ENCODE assay signal across 1 cellular context in the genomic region with DNA sequence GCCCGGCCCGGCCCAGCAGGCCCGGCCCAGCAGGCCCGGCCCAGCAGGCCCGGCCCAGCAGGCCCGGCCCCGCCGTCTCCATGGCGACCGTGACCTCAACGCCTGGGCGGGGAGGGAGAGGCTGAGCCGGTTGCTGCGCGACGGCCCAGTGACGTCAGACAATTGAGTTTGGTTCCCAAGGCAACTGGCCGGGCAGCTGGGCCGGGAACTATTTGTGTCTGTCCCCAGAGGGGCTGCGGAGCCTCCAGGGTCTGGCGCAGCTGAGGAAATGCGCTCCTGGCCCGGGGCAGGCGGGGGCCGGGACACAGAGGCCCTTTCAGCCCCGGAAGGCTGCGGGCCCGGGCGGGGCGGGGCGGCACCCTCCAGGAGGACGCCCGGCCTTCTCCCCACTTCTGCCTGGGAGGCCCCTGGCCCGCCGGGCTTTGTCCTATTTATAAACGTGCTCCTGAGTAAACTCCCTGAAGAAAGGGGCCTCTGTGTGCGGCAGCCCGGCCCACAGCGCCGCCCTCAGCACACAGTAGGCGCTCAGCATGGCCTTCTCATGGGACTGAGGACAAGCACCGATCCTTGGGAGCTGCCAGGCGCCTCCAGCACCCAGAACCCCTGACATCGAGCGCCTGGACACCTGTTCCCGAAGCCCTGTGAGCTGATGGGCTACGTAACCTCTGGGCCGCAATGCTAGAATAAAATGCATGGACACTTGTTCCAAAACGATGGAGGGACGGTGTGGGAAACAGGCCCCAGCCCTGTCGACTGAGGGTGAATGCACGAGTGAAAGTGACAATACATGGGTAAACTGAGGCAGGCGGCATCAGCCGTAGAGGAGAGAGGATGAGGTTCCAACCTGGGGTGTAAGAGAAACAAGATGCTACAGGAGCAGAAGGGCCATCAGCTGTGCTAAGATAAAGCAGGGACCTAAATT.
TF ChIP-seq lines count a peak whose summit lies in the region.

No MANE protein-coding gene starts in this region.

TF ChIP-seq in GM12878, 131 proteins besides CTCF, POLR2A, EP300 and RAD21 (continued from another document and continues in another):
- TF ChIP-seq, protein P1, sequence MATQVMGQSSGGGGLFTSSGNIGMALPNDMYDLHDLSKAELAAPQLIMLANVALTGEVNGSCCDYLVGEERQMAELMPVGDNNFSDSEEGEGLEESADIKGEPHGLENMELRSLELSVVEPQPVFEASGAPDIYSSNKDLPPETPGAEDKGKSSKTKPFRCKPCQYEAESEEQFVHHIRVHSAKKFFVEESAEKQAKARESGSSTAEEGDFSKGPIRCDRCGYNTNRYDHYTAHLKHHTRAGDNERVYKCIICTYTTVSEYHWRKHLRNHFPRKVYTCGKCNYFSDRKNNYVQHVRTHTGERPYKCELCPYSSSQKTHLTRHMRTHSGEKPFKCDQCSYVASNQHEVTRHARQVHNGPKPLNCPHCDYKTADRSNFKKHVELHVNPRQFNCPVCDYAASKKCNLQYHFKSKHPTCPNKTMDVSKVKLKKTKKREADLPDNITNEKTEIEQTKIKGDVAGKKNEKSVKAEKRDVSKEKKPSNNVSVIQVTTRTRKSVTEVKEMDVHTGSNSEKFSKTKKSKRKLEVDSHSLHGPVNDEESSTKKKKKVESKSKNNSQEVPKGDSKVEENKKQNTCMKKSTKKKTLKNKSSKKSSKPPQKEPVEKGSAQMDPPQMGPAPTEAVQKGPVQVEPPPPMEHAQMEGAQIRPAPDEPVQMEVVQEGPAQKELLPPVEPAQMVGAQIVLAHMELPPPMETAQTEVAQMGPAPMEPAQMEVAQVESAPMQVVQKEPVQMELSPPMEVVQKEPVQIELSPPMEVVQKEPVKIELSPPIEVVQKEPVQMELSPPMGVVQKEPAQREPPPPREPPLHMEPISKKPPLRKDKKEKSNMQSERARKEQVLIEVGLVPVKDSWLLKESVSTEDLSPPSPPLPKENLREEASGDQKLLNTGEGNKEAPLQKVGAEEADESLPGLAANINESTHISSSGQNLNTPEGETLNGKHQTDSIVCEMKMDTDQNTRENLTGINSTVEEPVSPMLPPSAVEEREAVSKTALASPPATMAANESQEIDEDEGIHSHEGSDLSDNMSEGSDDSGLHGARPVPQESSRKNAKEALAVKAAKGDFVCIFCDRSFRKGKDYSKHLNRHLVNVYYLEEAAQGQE (IDR thresholded peaks at IDR 0.05; ENCODE audit: low read depth, low read length) = 0 out of 2 replicates have a peak, but pooled peaks have one; percentile 11
- peak in 1 of 2 experiments; percentile 68; a peak in 1 of 4 replicates for TF ChIP-seq BHLHE40 (IDR thresholded peaks at IDR 0.05; ENCODE audit: borderline replicate concordance in 1 of 2, low read depth in 2 of 2, low read length in 1 of 2)
- TF ChIP-seq, protein P2, sequence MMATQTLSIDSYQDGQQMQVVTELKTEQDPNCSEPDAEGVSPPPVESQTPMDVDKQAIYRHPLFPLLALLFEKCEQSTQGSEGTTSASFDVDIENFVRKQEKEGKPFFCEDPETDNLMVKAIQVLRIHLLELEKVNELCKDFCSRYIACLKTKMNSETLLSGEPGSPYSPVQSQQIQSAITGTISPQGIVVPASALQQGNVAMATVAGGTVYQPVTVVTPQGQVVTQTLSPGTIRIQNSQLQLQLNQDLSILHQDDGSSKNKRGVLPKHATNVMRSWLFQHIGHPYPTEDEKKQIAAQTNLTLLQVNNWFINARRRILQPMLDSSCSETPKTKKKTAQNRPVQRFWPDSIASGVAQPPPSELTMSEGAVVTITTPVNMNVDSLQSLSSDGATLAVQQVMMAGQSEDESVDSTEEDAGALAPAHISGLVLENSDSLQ (IDR thresholded peaks at IDR 0.05) = 0 out of 2 replicates have a peak, but pooled peaks have one; percentile 8
- peak; percentile 74 to 81 for TF ChIP-seq IKZF2 (IDR thresholded peaks at IDR 0.05)
- peak; percentile 73; the same call in 1 of the 2 replicates for TF ChIP-seq TCF3 (IDR thresholded peaks at IDR 0.05; ENCODE audit: borderline replicate concordance, insufficient read depth, low read depth, low read length)
- TF ChIP-seq SP1 (IDR thresholded peaks at IDR 0.05; ENCODE audit: low read depth, low read length) = peak; percentile 77
- TF ChIP-seq RB1 (IDR thresholded peaks at IDR 0.05; ENCODE audit: borderline replicate concordance) = 0 out of 2 replicates have a peak, but pooled peaks have one; percentile 18
- peak; percentile 95 for TF ChIP-seq IKZF1 (conservative IDR thresholded peaks at IDR 0.05)
- TF ChIP-seq, protein P3, sequence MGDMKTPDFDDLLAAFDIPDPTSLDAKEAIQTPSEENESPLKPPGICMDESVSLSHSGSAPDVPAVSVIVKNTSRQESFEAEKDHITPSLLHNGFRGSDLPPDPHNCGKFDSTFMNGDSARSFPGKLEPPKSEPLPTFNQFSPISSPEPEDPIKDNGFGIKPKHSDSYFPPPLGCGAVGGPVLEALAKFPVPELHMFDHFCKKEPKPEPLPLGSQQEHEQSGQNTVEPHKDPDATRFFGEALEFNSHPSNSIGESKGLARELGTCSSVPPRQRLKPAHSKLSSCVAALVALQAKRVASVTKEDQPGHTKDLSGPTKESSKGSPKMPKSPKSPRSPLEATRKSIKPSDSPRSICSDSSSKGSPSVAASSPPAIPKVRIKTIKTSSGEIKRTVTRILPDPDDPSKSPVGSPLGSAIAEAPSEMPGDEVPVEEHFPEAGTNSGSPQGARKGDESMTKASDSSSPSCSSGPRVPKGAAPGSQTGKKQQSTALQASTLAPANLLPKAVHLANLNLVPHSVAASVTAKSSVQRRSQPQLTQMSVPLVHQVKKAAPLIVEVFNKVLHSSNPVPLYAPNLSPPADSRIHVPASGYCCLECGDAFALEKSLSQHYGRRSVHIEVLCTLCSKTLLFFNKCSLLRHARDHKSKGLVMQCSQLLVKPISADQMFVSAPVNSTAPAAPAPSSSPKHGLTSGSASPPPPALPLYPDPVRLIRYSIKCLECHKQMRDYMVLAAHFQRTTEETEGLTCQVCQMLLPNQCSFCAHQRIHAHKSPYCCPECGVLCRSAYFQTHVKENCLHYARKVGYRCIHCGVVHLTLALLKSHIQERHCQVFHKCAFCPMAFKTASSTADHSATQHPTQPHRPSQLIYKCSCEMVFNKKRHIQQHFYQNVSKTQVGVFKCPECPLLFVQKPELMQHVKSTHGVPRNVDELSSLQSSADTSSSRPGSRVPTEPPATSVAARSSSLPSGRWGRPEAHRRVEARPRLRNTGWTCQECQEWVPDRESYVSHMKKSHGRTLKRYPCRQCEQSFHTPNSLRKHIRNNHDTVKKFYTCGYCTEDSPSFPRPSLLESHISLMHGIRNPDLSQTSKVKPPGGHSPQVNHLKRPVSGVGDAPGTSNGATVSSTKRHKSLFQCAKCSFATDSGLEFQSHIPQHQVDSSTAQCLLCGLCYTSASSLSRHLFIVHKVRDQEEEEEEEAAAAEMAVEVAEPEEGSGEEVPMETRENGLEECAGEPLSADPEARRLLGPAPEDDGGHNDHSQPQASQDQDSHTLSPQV (IDR thresholded peaks at IDR 0.05) = peak; percentile 65; the same call in 1 of the 2 replicates
- peak; percentile 98 for TF ChIP-seq MXI1 (IDR thresholded peaks at IDR 0.05; ENCODE audit: low read depth, low read length)
- peak; percentile 42 for TF ChIP-seq GATAD2B (conservative IDR thresholded peaks at IDR 0.05; ENCODE audit: low read depth)
- TF ChIP-seq, protein P4, sequence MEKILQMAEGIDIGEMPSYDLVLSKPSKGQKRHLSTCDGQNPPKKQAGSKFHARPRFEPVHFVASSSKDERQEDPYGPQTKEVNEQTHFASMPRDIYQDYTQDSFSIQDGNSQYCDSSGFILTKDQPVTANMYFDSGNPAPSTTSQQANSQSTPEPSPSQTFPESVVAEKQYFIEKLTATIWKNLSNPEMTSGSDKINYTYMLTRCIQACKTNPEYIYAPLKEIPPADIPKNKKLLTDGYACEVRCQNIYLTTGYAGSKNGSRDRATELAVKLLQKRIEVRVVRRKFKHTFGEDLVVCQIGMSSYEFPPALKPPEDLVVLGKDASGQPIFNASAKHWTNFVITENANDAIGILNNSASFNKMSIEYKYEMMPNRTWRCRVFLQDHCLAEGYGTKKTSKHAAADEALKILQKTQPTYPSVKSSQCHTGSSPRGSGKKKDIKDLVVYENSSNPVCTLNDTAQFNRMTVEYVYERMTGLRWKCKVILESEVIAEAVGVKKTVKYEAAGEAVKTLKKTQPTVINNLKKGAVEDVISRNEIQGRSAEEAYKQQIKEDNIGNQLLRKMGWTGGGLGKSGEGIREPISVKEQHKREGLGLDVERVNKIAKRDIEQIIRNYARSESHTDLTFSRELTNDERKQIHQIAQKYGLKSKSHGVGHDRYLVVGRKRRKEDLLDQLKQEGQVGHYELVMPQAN (conservative IDR thresholded peaks at IDR 0.05) = no peak; the same call in none of the 2 replicates
- TF ChIP-seq JUNB (IDR thresholded peaks at IDR 0.05) = no peak
- peak; percentile 99 for TF ChIP-seq BMI1 (IDR thresholded peaks at IDR 0.05; ENCODE audit: borderline replicate concordance)
- peak; percentile 21 for TF ChIP-seq KLF5 (IDR thresholded peaks at IDR 0.05; ENCODE audit: partially characterized antibody)
- no peak for TF ChIP-seq MYC (IDR thresholded peaks at IDR 0.05; ENCODE audit: insufficient read depth, insufficient read length, insufficient replicate concordance, low read length, severe bottlenecking)
- TF ChIP-seq DPF2 (IDR thresholded peaks at IDR 0.05) = peak; percentile 95
- TF ChIP-seq, protein P5, sequence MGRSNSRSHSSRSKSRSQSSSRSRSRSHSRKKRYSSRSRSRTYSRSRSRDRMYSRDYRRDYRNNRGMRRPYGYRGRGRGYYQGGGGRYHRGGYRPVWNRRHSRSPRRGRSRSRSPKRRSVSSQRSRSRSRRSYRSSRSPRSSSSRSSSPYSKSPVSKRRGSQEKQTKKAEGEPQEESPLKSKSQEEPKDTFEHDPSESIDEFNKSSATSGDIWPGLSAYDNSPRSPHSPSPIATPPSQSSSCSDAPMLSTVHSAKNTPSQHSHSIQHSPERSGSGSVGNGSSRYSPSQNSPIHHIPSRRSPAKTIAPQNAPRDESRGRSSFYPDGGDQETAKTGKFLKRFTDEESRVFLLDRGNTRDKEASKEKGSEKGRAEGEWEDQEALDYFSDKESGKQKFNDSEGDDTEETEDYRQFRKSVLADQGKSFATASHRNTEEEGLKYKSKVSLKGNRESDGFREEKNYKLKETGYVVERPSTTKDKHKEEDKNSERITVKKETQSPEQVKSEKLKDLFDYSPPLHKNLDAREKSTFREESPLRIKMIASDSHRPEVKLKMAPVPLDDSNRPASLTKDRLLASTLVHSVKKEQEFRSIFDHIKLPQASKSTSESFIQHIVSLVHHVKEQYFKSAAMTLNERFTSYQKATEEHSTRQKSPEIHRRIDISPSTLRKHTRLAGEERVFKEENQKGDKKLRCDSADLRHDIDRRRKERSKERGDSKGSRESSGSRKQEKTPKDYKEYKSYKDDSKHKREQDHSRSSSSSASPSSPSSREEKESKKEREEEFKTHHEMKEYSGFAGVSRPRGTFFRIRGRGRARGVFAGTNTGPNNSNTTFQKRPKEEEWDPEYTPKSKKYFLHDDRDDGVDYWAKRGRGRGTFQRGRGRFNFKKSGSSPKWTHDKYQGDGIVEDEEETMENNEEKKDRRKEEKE (IDR thresholded peaks at IDR 0.05) = no peak
- TF ChIP-seq CHD1 (IDR thresholded peaks at IDR 0.05; ENCODE audit: low read depth, low read length) = 0 out of 2 replicates have a peak, but pooled peaks have one; percentile 68
- TF ChIP-seq ZZZ3 (IDR thresholded peaks at IDR 0.05; ENCODE audit: control insufficient read depth, insufficient read length, low read depth) = no peak
- TF ChIP-seq, protein P6, sequence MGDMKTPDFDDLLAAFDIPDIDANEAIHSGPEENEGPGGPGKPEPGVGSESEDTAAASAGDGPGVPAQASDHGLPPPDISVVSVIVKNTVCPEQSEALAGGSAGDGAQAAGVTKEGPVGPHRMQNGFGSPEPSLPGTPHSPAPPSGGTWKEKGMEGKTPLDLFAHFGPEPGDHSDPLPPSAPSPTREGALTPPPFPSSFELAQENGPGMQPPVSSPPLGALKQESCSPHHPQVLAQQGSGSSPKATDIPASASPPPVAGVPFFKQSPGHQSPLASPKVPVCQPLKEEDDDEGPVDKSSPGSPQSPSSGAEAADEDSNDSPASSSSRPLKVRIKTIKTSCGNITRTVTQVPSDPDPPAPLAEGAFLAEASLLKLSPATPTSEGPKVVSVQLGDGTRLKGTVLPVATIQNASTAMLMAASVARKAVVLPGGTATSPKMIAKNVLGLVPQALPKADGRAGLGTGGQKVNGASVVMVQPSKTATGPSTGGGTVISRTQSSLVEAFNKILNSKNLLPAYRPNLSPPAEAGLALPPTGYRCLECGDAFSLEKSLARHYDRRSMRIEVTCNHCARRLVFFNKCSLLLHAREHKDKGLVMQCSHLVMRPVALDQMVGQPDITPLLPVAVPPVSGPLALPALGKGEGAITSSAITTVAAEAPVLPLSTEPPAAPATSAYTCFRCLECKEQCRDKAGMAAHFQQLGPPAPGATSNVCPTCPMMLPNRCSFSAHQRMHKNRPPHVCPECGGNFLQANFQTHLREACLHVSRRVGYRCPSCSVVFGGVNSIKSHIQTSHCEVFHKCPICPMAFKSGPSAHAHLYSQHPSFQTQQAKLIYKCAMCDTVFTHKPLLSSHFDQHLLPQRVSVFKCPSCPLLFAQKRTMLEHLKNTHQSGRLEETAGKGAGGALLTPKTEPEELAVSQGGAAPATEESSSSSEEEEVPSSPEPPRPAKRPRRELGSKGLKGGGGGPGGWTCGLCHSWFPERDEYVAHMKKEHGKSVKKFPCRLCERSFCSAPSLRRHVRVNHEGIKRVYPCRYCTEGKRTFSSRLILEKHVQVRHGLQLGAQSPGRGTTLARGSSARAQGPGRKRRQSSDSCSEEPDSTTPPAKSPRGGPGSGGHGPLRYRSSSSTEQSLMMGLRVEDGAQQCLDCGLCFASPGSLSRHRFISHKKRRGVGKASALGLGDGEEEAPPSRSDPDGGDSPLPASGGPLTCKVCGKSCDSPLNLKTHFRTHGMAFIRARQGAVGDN (IDR thresholded peaks at IDR 0.05) = peak; percentile 37; the same call in 1 of the 2 replicates
- no peak for TF ChIP-seq ESRRA (IDR thresholded peaks at IDR 0.05; ENCODE audit: low read length)
- peak; percentile 48; the same call in 1 of the 2 replicates for TF ChIP-seq LARP7 (IDR thresholded peaks at IDR 0.05)
- TF ChIP-seq, protein P7, sequence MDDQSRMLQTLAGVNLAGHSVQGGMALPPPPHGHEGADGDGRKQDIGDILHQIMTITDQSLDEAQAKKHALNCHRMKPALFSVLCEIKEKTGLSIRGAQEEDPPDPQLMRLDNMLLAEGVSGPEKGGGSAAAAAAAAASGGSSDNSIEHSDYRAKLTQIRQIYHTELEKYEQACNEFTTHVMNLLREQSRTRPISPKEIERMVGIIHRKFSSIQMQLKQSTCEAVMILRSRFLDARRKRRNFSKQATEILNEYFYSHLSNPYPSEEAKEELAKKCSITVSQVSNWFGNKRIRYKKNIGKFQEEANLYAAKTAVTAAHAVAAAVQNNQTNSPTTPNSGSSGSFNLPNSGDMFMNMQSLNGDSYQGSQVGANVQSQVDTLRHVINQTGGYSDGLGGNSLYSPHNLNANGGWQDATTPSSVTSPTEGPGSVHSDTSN (IDR thresholded peaks at IDR 0.05; ENCODE audit: insufficient replicate concordance, low read depth, low read length) = peak; percentile 54
- TF ChIP-seq, protein P8, sequence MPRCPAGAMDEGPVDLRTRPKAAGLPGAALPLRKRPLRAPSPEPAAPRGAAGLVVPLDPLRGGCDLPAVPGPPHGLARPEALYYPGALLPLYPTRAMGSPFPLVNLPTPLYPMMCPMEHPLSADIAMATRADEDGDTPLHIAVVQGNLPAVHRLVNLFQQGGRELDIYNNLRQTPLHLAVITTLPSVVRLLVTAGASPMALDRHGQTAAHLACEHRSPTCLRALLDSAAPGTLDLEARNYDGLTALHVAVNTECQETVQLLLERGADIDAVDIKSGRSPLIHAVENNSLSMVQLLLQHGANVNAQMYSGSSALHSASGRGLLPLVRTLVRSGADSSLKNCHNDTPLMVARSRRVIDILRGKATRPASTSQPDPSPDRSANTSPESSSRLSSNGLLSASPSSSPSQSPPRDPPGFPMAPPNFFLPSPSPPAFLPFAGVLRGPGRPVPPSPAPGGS (IDR thresholded peaks at IDR 0.05; ENCODE audit: borderline replicate concordance, insufficient read depth, low read depth, low read length, poor library complexity, severe bottlenecking) = no peak
